In the genomic region with DNA sequence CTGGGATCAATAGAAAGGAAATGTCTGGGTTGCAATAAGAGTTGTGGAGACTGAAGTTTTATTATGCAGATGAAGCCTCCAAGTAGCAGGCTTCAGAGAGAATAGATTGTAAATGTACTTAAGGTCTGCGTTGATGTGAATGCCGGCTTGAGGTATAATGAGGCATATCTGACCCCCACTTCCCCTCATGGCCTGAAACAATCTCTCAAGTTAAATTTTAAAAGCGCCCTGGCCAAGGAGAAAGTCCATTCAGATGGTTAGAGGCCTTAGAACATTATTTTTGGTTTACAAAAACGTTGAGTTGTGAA, we compare ENCODE assay signal across 8 cellular contexts. TPM values are rescaled to one million over a fixed set of nuclear protein-coding genes. Genes with fewer than 3 reads are reported as not detected.
DNase-seq lines count a peak whose midpoint lies in the region; ATAC-seq, FAIRE-seq and TF ChIP-seq lines count a peak whose summit lies in the region.

No MANE protein-coding gene starts in this region.

- no peak for TF ChIP-seq CTCF in RWPE1 (conservative IDR thresholded peaks at IDR 0.05; ENCODE audit: low read depth)

- peak overlapping the region; percentile 70 to 89 (median 79) for H3K9ac ChIP-seq in skeletal muscle tissue (ENCODE audit: low read depth in 1 of 3, low read length in 3 of 3)

- H3K4me3 ChIP-seq in skeletal muscle tissue (ENCODE audit: low read length in 3 of 3): peak overlapping the region; percentile 68 to 98 (median 83)

- CTCF ChIA-PET in RWPE1 (lab: Yijun Ruan, JAX): interaction anchor here (0.9 kb wide), 1 partner anchor 102 kb away, joined by 3 read pairs; a partner anchor contains a TSS

- peaks cover 0 to 14% (median 5%) of the 10 kb centered on the region in 3 donors for H3K36me3 ChIP-seq in skeletal muscle tissue (ENCODE audit: control insufficient read depth in 3 of 3, insufficient read depth in 3 of 3, low read length in 3 of 3)

- H3K27ac ChIP-seq in RWPE1: peak overlapping the region; percentile 81
- H3K27ac ChIP-seq in skeletal muscle tissue (ENCODE audit: low read depth, low read length): peak overlapping the region; percentile 86

- H3K4me1 ChIP-seq in skeletal muscle tissue (ENCODE audit: control insufficient read depth in 3 of 3, insufficient read depth in 3 of 3, low read length in 3 of 3): peaks cover 12 to 26% (median 24%) of the 10 kb centered on the region in 3 donors

- no peak for DNase-seq in RWPE1 (ENCODE audit: low spot score)
- peak; percentile 6 for DNase-seq in glomerular visceral epithelial cell (ENCODE audit: extremely low spot score)
- DNase-seq in activated gamma-delta T cell (lab: John Stamatoyannopoulos, UW): no peak
- DNase-seq in RCC 7860 (ENCODE audit: low spot score): no peak
- DNase-seq in CD1c-positive myeloid dendritic cell (ENCODE audit: extremely low spot score): no peak

- POLR2A ChIA-PET in RWPE1 (lab: Yijun Ruan, JAX; ENCODE audit: low non-redundant PET): no interaction called here

- H3K27me3 ChIP-seq in skeletal muscle tissue (ENCODE audit: control insufficient read depth in 3 of 3, insufficient read depth in 3 of 3, low read length in 3 of 3): no peaks in the 10 kb centered on the region

- H3K9me3 ChIP-seq in skeletal muscle tissue (ENCODE audit: control insufficient read depth in 3 of 3, low read length in 3 of 3): no peaks in the 10 kb centered on the region

- peak; percentile 75 for ATAC-seq in GM19324 (IDR thresholded peaks at IDR 0.05; ENCODE audit: low FRiP score, unreplicated experiment)
- no peak for ATAC-seq in GM19452 (IDR thresholded peaks at IDR 0.05; ENCODE audit: unreplicated experiment)

- FAIRE-seq in RCC 7860 (lab: Jason Lieb, UNC): no peak

RNA-seq across cellular contexts. Expression of a gene that starts 28.3 kb away (rescaled TPM):
- not detected for total RNA-seq in skeletal muscle tissue
